In the genomic region with DNA sequence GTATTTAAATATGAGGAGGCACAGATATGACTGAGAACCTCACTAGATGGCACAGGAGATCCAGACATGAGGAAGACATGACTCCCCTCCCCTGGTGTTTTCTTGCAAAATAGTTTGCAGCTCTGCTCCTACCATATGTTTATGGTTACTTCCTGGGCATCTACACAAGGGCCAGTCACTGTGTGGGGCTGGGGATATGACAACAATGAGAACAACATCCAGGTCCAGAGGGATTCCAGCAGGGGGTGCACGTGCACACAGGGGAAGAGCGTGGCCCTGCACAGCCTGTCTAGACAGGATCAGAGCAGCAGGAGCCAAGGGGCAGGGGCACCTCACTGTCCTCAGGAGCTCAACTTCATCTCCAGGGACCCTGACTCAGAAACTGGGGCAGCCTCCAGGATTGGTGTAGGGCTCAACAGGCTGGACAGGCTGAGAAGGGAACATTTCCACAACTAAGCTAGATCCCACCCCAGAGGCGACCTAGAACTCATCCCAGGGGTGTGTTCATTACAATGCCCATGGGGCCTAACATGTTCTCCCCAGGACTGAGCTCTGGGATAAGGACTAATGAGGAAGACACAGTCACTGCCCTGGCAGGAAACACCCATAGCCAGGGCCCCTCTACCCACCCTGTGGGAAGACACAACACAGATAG, we compare ENCODE assay signal across 1 cellular context.
TF ChIP-seq lines count a peak whose summit lies in the region.
"Not testable (repeated sequence)": the region's sequence is repeated elsewhere in the genome, so short reads cannot be mapped to it uniquely, and the experiment has no call there.

No MANE protein-coding gene starts in this region.

TF ChIP-seq in HepG2, 621 proteins besides CTCF, POLR2A, EP300 and RAD21:
- TF ChIP-seq SMC3 (IDR thresholded peaks at IDR 0.05; ENCODE audit: low read length) (peak; percentile 55), BHLHE40 (IDR thresholded peaks at IDR 0.05; ENCODE audit: low read length) (0 out of 2 replicates have a peak, but pooled peaks have one; percentile 36), MYC (CRISPR knock-in tag; IDR thresholded peaks at IDR 0.05; ENCODE audit: borderline replicate concordance) (peak; percentile 29; the same call in 1 of the 2 replicates), BORCS8-MEF2B (CRISPR knock-in tag; IDR thresholded peaks at IDR 0.05) (0 out of 2 replicates have a peak, but pooled peaks have one; percentile 26), ZNF431 (CRISPR knock-in tag; IDR thresholded peaks at IDR 0.05; ENCODE audit: borderline replicate concordance, low read depth) (0 out of 2 replicates have a peak, but pooled peaks have one; percentile 15), MAZ (CRISPR knock-in tag; IDR thresholded peaks at IDR 0.05; ENCODE audit: low read depth) (peak; percentile 42), ZNF768 (CRISPR knock-in tag; IDR thresholded peaks at IDR 0.05) (0 out of 2 replicates have a peak, but pooled peaks have one; percentile 57), TEAD3 (CRISPR knock-in tag; optimal IDR thresholded peaks at IDR 0.05; ENCODE audit: borderline replicate concordance) (peak; percentile 41), STAG1 (CRISPR knock-in tag; IDR thresholded peaks at IDR 0.05) (peak; percentile 86), SKI (IDR thresholded peaks at IDR 0.05; ENCODE audit: partially characterized antibody) (peak; percentile 75), ZNF788 (CRISPR knock-in tag; IDR thresholded peaks at IDR 0.05; ENCODE audit: borderline replicate concordance) (peak; percentile 52; the same call in 1 of the 2 replicates), SP4 (CRISPR knock-in tag; IDR thresholded peaks at IDR 0.05) (0 out of 2 replicates have a peak, but pooled peaks have one; percentile 3), ZNF574 (CRISPR knock-in tag; IDR thresholded peaks at IDR 0.05) (peak; percentile 57)
- TF ChIP-seq, protein P1, sequence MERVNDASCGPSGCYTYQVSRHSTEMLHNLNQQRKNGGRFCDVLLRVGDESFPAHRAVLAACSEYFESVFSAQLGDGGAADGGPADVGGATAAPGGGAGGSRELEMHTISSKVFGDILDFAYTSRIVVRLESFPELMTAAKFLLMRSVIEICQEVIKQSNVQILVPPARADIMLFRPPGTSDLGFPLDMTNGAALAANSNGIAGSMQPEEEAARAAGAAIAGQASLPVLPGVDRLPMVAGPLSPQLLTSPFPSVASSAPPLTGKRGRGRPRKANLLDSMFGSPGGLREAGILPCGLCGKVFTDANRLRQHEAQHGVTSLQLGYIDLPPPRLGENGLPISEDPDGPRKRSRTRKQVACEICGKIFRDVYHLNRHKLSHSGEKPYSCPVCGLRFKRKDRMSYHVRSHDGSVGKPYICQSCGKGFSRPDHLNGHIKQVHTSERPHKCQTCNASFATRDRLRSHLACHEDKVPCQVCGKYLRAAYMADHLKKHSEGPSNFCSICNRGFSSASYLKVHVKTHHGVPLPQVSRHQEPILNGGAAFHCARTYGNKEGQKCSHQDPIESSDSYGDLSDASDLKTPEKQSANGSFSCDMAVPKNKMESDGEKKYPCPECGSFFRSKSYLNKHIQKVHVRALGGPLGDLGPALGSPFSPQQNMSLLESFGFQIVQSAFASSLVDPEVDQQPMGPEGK (CRISPR knock-in tag; IDR thresholded peaks at IDR 0.05) = 0 out of 2 replicates have a peak, but pooled peaks have one; percentile 42
- not testable (repeated sequence) for TF ChIP-seq MAZ (IDR thresholded peaks at IDR 0.05; ENCODE audit: borderline replicate concordance, low read depth, low read length)
- TF ChIP-seq, protein P2, sequence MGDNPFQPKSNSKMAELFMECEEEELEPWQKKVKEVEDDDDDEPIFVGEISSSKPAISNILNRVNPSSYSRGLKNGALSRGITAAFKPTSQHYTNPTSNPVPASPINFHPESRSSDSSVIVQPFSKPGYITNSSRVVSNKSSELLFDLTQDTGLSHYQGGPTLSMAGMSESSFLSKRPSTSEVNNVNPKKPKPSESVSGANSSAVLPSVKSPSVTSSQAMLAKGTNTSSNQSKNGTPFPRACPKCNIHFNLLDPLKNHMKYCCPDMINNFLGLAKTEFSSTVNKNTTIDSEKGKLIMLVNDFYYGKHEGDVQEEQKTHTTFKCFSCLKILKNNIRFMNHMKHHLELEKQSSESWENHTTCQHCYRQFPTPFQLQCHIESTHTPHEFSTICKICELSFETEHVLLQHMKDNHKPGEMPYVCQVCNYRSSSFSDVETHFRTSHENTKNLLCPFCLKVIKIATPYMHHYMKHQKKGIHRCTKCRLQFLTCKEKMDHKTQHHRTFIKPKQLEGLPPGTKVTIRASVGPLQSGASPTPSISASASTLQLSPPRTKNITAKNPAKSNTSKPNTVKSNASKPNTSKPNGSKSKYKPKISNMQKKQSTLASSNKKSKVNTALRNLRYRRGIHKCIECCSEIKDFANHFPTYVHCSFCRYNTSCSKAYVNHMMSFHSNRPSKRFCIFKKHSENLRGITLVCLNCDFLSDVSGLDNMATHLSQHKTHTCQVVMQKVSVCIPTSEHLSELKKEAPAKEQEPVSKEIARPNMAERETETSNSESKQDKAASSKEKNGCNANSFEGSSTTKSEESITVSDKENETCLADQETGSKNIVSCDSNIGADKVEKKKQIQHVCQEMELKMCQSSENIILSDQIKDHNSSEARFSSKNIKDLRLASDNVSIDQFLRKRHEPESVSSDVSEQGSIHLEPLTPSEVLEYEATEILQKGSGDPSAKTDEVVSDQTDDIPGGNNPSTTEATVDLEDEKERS (CRISPR knock-in tag; IDR thresholded peaks at IDR 0.05) = 0 out of 2 replicates have a peak, but pooled peaks have one; percentile 30
